21 cellular contexts compared by ENCODE assay signal in the genomic region with DNA sequence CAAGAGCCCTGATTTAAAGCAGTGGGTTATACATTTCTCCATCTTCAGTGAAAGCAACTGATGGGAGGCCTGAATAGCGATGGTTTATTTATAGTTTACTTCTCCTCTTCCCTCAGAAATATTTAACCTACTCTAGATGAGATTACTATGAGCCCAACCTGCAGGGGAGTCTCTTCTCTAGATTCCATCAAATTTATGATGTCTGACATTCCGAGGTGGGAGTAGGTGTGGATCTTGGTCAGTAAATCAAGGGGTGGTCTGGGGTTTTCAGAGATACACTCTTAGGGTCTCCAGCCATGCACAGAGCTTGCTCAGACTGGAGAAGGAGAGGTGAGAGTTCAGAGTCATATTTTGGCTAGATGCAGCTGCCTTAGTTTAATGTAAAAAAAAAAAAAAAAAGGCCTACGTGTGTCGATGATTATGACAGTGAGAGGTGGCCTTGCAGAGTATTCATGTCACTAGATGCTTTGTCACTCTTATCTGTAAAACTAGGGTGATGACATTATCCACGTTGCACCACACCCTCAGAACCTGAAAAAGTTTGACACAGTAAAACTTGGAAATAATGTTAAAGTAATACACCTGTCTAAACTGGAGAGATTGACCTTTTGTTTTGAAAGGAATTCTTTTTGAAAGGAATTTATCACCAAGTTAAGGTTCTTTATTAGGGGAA.
"Had no signal": no experiment of that assay in that cellular context is flagged by ENCODE, and none has a peak within 500 bp of the region (broad histone marks: within the 10 kb centered on the region; RNA-seq: fewer than 3 reads in every experiment).

No MANE protein-coding gene starts in this region.

- H3K36me3 ChIP-seq: SJSA1 had no signal

- DNase-seq: Kasumi-1, KG1, MM.1S, NCI-H1092 treated with DMSO at 0.1 percent for 48 hours, NCI-H1436, NCI-H187, NCI-H2029, NCI-H2081 treated with DMSO at 0.1 percent for 48 hours, NCI-H2171, NCI-H226, NCI-H446, NCI-H510A, NCI-H524 treated with DMSO at 0.1 percent for 48 hours, NCI-H69, NCI-H774, Right ventricle myocardium superior, RPMI8226, SIG-M5 had no signal

- H3K27ac ChIP-seq: HL-60, SJSA1 had no signal

- H3K27me3 ChIP-seq: SJSA1 had no signal

- H3K4me3 ChIP-seq: SJSA1, SK-N-MC had no signal

- H3K9me3 ChIP-seq: SJSA1 had no signal
